8 cellular contexts compared by ENCODE assay signal in genomic region chr12:43836455-43836989, GRCh38.
DNase-seq lines count a peak whose midpoint lies in the region; ATAC-seq, FAIRE-seq and TF ChIP-seq lines count a peak whose summit lies in the region.

No MANE protein-coding gene starts in this region.

- peak overlapping the region; percentile 91 for H2AFZ ChIP-seq in OCI-LY3 (ENCODE audit: low read depth, low read length)

- H3K4me3 Mint-ChIP-seq in dendritic cell treated with granulocyte-macrophage colony-stimulating factor and Interleukin-4, amounts not matched to agents 40 ng/mL and 50 ng/mL, for 4 days: peak overlapping the region; percentile 78
- peak overlapping the region; percentile 92 for H3K4me3 Mint-ChIP-seq in memory B cell

- peak overlapping the region; percentile 82 for H3K27ac Mint-ChIP-seq in dendritic cell treated with granulocyte-macrophage colony-stimulating factor and Interleukin-4, amounts not matched to agents 40 ng/mL and 50 ng/mL, for 4 days
- peak overlapping the region; percentile 83 for H3K27ac Mint-ChIP-seq in memory B cell

- peaks cover 10% of the 10 kb centered on the region for H3K4me1 ChIP-seq in OCI-LY3 (ENCODE audit: low read length)

- H3K4me3 ChIP-seq in HFF-Myc (replicated peaks; ENCODE audit: low read depth, low read length) (peak overlapping the region; percentile 64), OCI-LY3 (ENCODE audit: low read length) (peak overlapping the region; percentile 90)

- peaks cover 19% of the 10 kb centered on the region for H3K4me1 Mint-ChIP-seq in dendritic cell treated with granulocyte-macrophage colony-stimulating factor and Interleukin-4, amounts not matched to agents 40 ng/mL and 50 ng/mL, for 4 days (ENCODE audit: low read depth)
- peaks cover 11% of the 10 kb centered on the region for H3K4me1 Mint-ChIP-seq in memory B cell

- ATAC-seq in memory B cell (ENCODE audit: low read depth): peak; percentile 7

- H3K4me2 ChIP-seq in OCI-LY3 (ENCODE audit: low read length): peak overlapping the region; percentile 88

- no peaks in the 10 kb centered on the region for H3K36me3 ChIP-seq in OCI-LY3 (replicated peaks; ENCODE audit: low read depth, low read length)

- H3K27me3 ChIP-seq in OCI-LY3 (ENCODE audit: low read depth, low read length): no peaks in the 10 kb centered on the region

- no peaks in the 10 kb centered on the region for H3K79me2 ChIP-seq in OCI-LY3 (ENCODE audit: low read length)

- no peak for TF ChIP-seq CTCF in HFF-Myc (IDR thresholded peaks at IDR 0.05; ENCODE audit: low read depth, low read length, missing control alignments)
- TF ChIP-seq CTCF in OCI-LY3 (IDR thresholded peaks at IDR 0.05; ENCODE audit: low read depth, low read length): no peak

- intact Hi-C loops in dendritic cell treated with granulocyte-macrophage colony-stimulating factor and Interleukin-4, amounts not matched to agents 40 ng/mL and 50 ng/mL, for 4 days (cut with micrococcal nuclease): loop anchor here (1.0 to 5.0 kb wide), 2 partner anchors 30 to 1249 kb away; partner anchors contain the start of genes PRICKLE1 and TWF1

- H3K9me3 ChIP-seq in OCI-LY3 (ENCODE audit: insufficient read depth, low read length): no peaks in the 10 kb centered on the region

- H3K9ac ChIP-seq in OCI-LY3 (ENCODE audit: low read length): peak overlapping the region; percentile 82

- FAIRE-seq in urothelium cell line (lab: Jason Lieb, UNC): no peak

- no peaks in the 10 kb centered on the region for H3K9me3 Mint-ChIP-seq in dendritic cell treated with granulocyte-macrophage colony-stimulating factor and Interleukin-4, amounts not matched to agents 40 ng/mL and 50 ng/mL, for 4 days
- no peaks in the 10 kb centered on the region for H3K9me3 Mint-ChIP-seq in memory B cell

- H4K20me1 ChIP-seq in OCI-LY3 (ENCODE audit: insufficient read depth, low read length): no peaks in the 10 kb centered on the region

- H3K27me3 Mint-ChIP-seq in dendritic cell treated with granulocyte-macrophage colony-stimulating factor and Interleukin-4, amounts not matched to agents 40 ng/mL and 50 ng/mL, for 4 days: peaks cover 37% of the 10 kb centered on the region
- no peaks in the 10 kb centered on the region for H3K27me3 Mint-ChIP-seq in memory B cell

- H3K27ac ChIP-seq in OCI-LY3 (ENCODE audit: low read length): peak overlapping the region; percentile 27

- DNase-seq in NCI-H1417 (lab: John Stamatoyannopoulos, UW) (peak in 2 of 3 experiments; percentile 40 to 70), NCI-H1417 treated with DMSO at 0.1 percent for 48 hours (lab: John Stamatoyannopoulos, UW) (no peak), HFF-Myc (ENCODE audit: extremely low read depth, low read depth) (no peak), memory B cell (ENCODE audit: low spot score in 2 of 2) (peak in 1 of 2 donors; percentile 1), urothelium cell line (ENCODE audit: low spot score) (peak; percentile 6), SIG-M5 (lab: John Stamatoyannopoulos, UW) (no peak)

- no peaks in the 10 kb centered on the region for H3K36me3 Mint-ChIP-seq in dendritic cell treated with granulocyte-macrophage colony-stimulating factor and Interleukin-4, amounts not matched to agents 40 ng/mL and 50 ng/mL, for 4 days (ENCODE audit: low read depth)
- H3K36me3 Mint-ChIP-seq in memory B cell: no peaks in the 10 kb centered on the region

Comparison
In these comparisons a context has a peak if more than half of its experiments do, and no peak if none do; other contexts are left out.
1. DNase-seq: peak in NCI-H1417 (2 of 3) and urothelium cell line (single experiment); none in NCI-H1417 treated with DMSO at 0.1 percent for 48 hours (single experiment), HFF-Myc (single experiment) and SIG-M5 (single experiment).